20 cellular contexts compared by ENCODE assay signal in the genomic region with DNA sequence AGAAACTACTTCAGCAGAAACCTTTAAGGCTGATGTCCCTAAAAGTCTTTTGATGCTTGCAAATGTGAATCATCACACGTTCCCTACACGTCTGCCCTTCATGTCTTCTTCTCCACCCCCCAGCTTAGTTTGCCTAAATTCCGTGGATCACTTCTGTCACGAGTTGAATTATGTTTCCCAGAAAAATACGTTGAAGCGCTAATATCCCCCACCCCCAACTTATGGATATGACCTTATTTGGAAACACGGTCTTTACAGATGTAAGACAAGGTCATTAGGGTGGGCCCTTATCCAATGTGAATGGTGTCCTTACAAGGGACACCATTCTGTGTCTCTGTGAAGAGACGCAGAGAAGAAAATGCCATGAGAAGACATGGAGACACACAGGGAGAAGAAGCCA.
"Had no signal": no experiment of that assay in that cellular context is flagged by ENCODE, and none has a peak within 500 bp of the region (broad histone marks: within the 10 kb centered on the region; RNA-seq: fewer than 3 reads in every experiment).

No MANE protein-coding gene starts in this region.

- ATAC-seq: gastroesophageal sphincter, left cardiac atrium had no signal

- H3K4me3 ChIP-seq: colonic mucosa, esophagus squamous epithelium, gastroesophageal sphincter, left ventricle myocardium inferior, lung, right atrium auricular region had no signal

- H3K27ac Mint-ChIP-seq: nephron progenitor cell had no signal

- H3K27ac ChIP-seq: colonic mucosa, esophagus squamous epithelium, gastroesophageal sphincter, left ventricle myocardium inferior, neutrophil, right atrium auricular region had no signal

- FAIRE-seq: kidney, small intestine, urothelium cell line had no signal

- H3K9me3 ChIP-seq: colonic mucosa, esophagus squamous epithelium, left ventricle myocardium inferior, neutrophil, right atrium auricular region had no signal

- DNase-seq: colonic mucosa; dermis blood vessel endothelial cell; esophagus squamous epithelium; foreskin fibroblast; kidney; left cardiac atrium; left ventricle myocardium inferior; mesenchymal stem cell; midbrain; nephron progenitor cell; small intestine; stimulated activated CD4-positive, alpha-beta T cell treated with anti-CD3 and anti-CD28 coated beads, Interleukin-12 subunit alpha, Interleukin-12 subunit beta, amount 100 ng/mL, for 4 hours; stimulated activated CD4-positive, alpha-beta T cell treated with anti-CD3 and anti-CD28 coated beads, Interleukin-2, amount 100 ng/mL, for 48 hours; stimulated activated naive CD4-positive, alpha-beta T cell treated with Interleukin-2 at 50 U/mL for 16 hours; trophoblast cell had no signal

- H3K36me3 ChIP-seq: colonic mucosa had no signal

- H3K4me3 Mint-ChIP-seq: nephron progenitor cell had no signal
